Comparison of ENCODE assay signal across 1 cellular context in the genomic region with DNA sequence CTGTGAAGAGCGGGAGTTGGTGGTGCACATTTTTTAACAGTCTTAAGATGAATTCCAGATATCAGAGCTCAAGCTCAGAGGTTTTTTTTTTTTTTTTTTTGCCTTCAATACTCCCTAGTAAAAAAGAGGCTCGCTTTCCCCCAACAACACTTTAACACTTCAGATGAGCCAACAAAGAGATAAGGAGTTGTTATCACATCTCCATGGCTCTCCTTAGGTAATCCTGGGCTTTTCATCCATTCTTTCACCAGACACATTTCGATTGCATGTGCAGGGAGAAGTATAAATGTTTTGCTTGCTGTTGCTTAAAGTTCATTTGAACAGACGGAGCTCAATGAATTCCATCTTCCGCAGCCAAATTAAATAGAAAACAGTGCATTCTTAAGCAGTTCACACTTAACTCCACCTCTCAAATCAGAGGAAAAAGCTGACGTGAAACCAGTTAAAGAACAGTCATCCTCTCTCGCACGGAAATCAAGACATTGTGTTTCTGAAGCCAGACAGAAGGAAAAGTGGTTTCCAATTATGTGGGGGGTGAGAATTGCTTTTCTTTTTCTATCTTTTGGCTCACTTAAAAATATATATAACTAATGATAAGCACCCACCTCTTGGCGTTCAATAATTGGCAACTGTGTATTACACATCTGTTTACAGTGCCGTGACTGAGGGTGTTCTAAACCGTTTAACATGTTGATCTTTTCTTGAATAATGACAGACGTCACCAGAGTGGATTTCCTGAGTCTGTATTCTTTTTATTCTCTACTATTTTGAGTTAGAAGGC.
A peak's percentile ranks its signal among the peaks of the same experiment; 100 is the strongest.
TF ChIP-seq lines count a peak whose summit lies in the region.

No MANE protein-coding gene starts in this region.

TF ChIP-seq in HEK293, 187 proteins besides CTCF, POLR2A, EP300 and RAD21 (continued from another document):
- TF ChIP-seq, protein P1, sequence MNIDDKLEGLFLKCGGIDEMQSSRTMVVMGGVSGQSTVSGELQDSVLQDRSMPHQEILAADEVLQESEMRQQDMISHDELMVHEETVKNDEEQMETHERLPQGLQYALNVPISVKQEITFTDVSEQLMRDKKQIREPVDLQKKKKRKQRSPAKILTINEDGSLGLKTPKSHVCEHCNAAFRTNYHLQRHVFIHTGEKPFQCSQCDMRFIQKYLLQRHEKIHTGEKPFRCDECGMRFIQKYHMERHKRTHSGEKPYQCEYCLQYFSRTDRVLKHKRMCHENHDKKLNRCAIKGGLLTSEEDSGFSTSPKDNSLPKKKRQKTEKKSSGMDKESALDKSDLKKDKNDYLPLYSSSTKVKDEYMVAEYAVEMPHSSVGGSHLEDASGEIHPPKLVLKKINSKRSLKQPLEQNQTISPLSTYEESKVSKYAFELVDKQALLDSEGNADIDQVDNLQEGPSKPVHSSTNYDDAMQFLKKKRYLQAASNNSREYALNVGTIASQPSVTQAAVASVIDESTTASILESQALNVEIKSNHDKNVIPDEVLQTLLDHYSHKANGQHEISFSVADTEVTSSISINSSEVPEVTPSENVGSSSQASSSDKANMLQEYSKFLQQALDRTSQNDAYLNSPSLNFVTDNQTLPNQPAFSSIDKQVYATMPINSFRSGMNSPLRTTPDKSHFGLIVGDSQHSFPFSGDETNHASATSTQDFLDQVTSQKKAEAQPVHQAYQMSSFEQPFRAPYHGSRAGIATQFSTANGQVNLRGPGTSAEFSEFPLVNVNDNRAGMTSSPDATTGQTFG (tag by site-specific recombination; IDR thresholded peaks at IDR 0.05; ENCODE audit: borderline replicate concordance): no peak
- peak; percentile 36 for TF ChIP-seq PRDM1 (tag by site-specific recombination; IDR thresholded peaks at IDR 0.05)
- peak; percentile 64 for TF ChIP-seq PRDM6 (tag by site-specific recombination; IDR thresholded peaks at IDR 0.05)
- no peak for TF ChIP-seq RBAK (tag by site-specific recombination; IDR thresholded peaks at IDR 0.05)
- no peak for TF ChIP-seq INSM2 (tag by site-specific recombination; IDR thresholded peaks at IDR 0.05)
TF ChIP-seq in HEK293: peak in this region for 7.
